8 cellular contexts compared by ENCODE assay signal in genomic region chr9:122912671-122912963, GRCh38. TPM values are rescaled to one million over a fixed set of nuclear protein-coding genes. Genes with fewer than 3 reads are reported as not detected.
DNase-seq lines count a peak whose midpoint lies in the region; ATAC-seq and TF ChIP-seq lines count a peak whose summit lies in the region.

No MANE protein-coding gene starts in this region.

- no peak for DNase-seq in MM.1S
- no peak for DNase-seq in nephron progenitor cell
- no peak for DNase-seq in NCI-H1694 (lab: John Stamatoyannopoulos, UW)
- DNase-seq in AML-193 (lab: John Stamatoyannopoulos, UW), result no peak
- DNase-seq in NCI-H2081 (lab: John Stamatoyannopoulos, UW), result no peak

- peak overlapping the region; percentile 74 to 90 (median 81) for H3K27ac ChIP-seq in BLaER1 treated with 17β-estradiol and CSF1 and Interleukin-3, amounts not matched to agents 10 nM and 100 nM
- H3K27ac ChIP-seq in MM.1S (ENCODE audit: low read length), result peak overlapping the region; percentile 87
- H3K27ac ChIP-seq in ectodermal cell (ENCODE audit: insufficient read depth, low read depth, low read length, poor library complexity, severe bottlenecking), result peak overlapping the region; percentile 86

- H3K4me1 ChIP-seq in BLaER1 treated with 17β-estradiol and CSF1 and Interleukin-3, amounts not matched to agents 10 nM and 100 nM, result peaks cover 6 to 21% (median 12%) of the 10 kb centered on the region in 10 experiments; a peak in 19 of 20 replicates
- H3K4me1 ChIP-seq in MM.1S (ENCODE audit: low read length), result peaks cover 9% of the 10 kb centered on the region
- peaks cover 4% of the 10 kb centered on the region for H3K4me1 ChIP-seq in ectodermal cell (ENCODE audit: control insufficient read depth, insufficient read depth, low read length)

- peaks cover 0 to 20% (median 7%) of the 10 kb centered on the region in 11 experiments; a peak in 12 of 22 replicates for H3K9me3 ChIP-seq in BLaER1 treated with 17β-estradiol and CSF1 and Interleukin-3, amounts not matched to agents 10 nM and 100 nM (replicated peaks in 1 of 11)
- no peaks in the 10 kb centered on the region for H3K9me3 ChIP-seq in MM.1S (replicated peaks; ENCODE audit: insufficient read depth, low read length)
- no peaks in the 10 kb centered on the region for H3K9me3 ChIP-seq in ectodermal cell (ENCODE audit: control insufficient read depth, low read length)

- peak overlapping the region; percentile 98 for H3K4me3 Mint-ChIP-seq in nephron progenitor cell

- no peak for ATAC-seq in HG03565 (IDR thresholded peaks at IDR 0.05; ENCODE audit: unreplicated experiment)

- H3K27me3 ChIP-seq in BLaER1 treated with 17β-estradiol and CSF1 and Interleukin-3, amounts not matched to agents 10 nM and 100 nM, result peaks cover 0 to 16% (median 8%) of the 10 kb centered on the region in 11 experiments; a peak in 8 of 22 replicates
- H3K27me3 ChIP-seq in MM.1S (replicated peaks; ENCODE audit: insufficient read depth, low read length), result no peaks in the 10 kb centered on the region
- H3K27me3 ChIP-seq in ectodermal cell (ENCODE audit: control insufficient read depth, insufficient read depth, low read length, poor library complexity, severe bottlenecking), result no peaks in the 10 kb centered on the region

- no peaks in the 10 kb centered on the region for H3K9me3 Mint-ChIP-seq in nephron progenitor cell

- H3K4me1 Mint-ChIP-seq in nephron progenitor cell, result peaks cover 22% of the 10 kb centered on the region

- peak overlapping the region; percentile 76 to 87 (median 81) for H3K9ac ChIP-seq in BLaER1 treated with 17β-estradiol and CSF1 and Interleukin-3, amounts not matched to agents 10 nM and 100 nM
- H3K9ac ChIP-seq in MM.1S (ENCODE audit: low read length), result peak overlapping the region; percentile 67

- H3K27ac Mint-ChIP-seq in nephron progenitor cell, result peak overlapping the region; percentile 96

- peak overlapping the region; percentile 70 to 93 (median 82) for H3K4me2 ChIP-seq in BLaER1 treated with 17β-estradiol and CSF1 and Interleukin-3, amounts not matched to agents 10 nM and 100 nM
- H3K4me2 ChIP-seq in MM.1S (ENCODE audit: low read depth, low read length), result peak overlapping the region; percentile 62

- peaks cover 39% of the 10 kb centered on the region for H3K79me2 ChIP-seq in MM.1S (ENCODE audit: low read length)

- H3K36me3 ChIP-seq in BLaER1 treated with 17β-estradiol and CSF1 and Interleukin-3, amounts not matched to agents 10 nM and 100 nM, result peaks cover 11 to 41% (median 21%) of the 10 kb centered on the region in 11 experiments
- no peaks in the 10 kb centered on the region for H3K36me3 ChIP-seq in MM.1S (replicated peaks; ENCODE audit: insufficient read depth, low read length)
- peaks cover 7% of the 10 kb centered on the region for H3K36me3 ChIP-seq in ectodermal cell (ENCODE audit: control insufficient read depth, insufficient read depth, low read length)

- H4K20me1 ChIP-seq in BLaER1 treated with 17β-estradiol and CSF1 and Interleukin-3, amounts not matched to agents 10 nM and 100 nM, result no peaks in the 10 kb centered on the region
- no peaks in the 10 kb centered on the region for H4K20me1 ChIP-seq in MM.1S (ENCODE audit: insufficient read depth, low read length)

- H3F3A ChIP-seq in MM.1S (ENCODE audit: insufficient read depth, low read length), result peaks cover 22% of the 10 kb centered on the region

- H3K4me3 ChIP-seq in BLaER1 treated with 17β-estradiol and CSF1 and Interleukin-3, amounts not matched to agents 10 nM and 100 nM, result peak overlapping the region; percentile 65 to 84 (median 74)
- H3K4me3 ChIP-seq in MM.1S (ENCODE audit: low read length) (peak overlapping the region; percentile 72), ectodermal cell (ENCODE audit: insufficient read depth, low read depth, low read length) (peak overlapping the region; percentile 70)

- H2AFZ ChIP-seq in MM.1S (ENCODE audit: low read length), result peak overlapping the region; percentile 37

- no peaks in the 10 kb centered on the region for H3K27me3 Mint-ChIP-seq in nephron progenitor cell (ENCODE audit: low read depth, poor library complexity)

- H3K9me2 ChIP-seq in MM.1S (replicated peaks; ENCODE audit: insufficient read depth, low read length), result no peaks in the 10 kb centered on the region

- 10% methylated on average over 9 of the region's 9 CpGs for WGBS in ectodermal cell, 2 experiments

- H3K36me3 Mint-ChIP-seq in nephron progenitor cell (ENCODE audit: low read depth), result peaks cover 24% of the 10 kb centered on the region

- TF ChIP-seq CTCF in MM.1S (IDR thresholded peaks at IDR 0.05; ENCODE audit: low read length) (no peak), nephron progenitor cell (IDR thresholded peaks at IDR 0.05) (no peak)

RNA-seq across cellular contexts. Expression of gene ZBTB6, which starts 0.5 kb away (rescaled TPM):
- polyA plus RNA-seq in ectodermal cell (2013, experiment 1 of 4), result 13.7 TPM
- polyA plus RNA-seq in ectodermal cell (2013, experiment 2 of 4), result 15.6 TPM
- polyA plus RNA-seq in ectodermal cell (2013, experiment 3 of 4), result 13.6 TPM
- polyA plus RNA-seq in ectodermal cell (2013, experiment 4 of 4), result 13.3 TPM

RNA-seq across cellular contexts. Expression of gene RC3H2, which starts 7.5 kb away (rescaled TPM):
- polyA plus RNA-seq in ectodermal cell (2013, experiment 1 of 4), result 27.9 TPM
- 36.4 TPM for polyA plus RNA-seq in ectodermal cell (2013, experiment 2 of 4)
- polyA plus RNA-seq in ectodermal cell (2013, experiment 3 of 4), result 29.3 TPM
- 30.2 TPM for polyA plus RNA-seq in ectodermal cell (2013, experiment 4 of 4)

RNA-seq across cellular contexts. Expression of gene ZBTB26, which starts 18.7 kb away (rescaled TPM):
- polyA plus RNA-seq in ectodermal cell (2013, experiment 1 of 4), result 16.0 TPM
- polyA plus RNA-seq in ectodermal cell (2013, experiment 2 of 4), result 16.6 TPM
- polyA plus RNA-seq in ectodermal cell (2013, experiment 3 of 4), result 13.3 TPM
- 14.8 TPM for polyA plus RNA-seq in ectodermal cell (2013, experiment 4 of 4)

RNA-seq across cellular contexts. Expression of gene RABGAP1, which starts 28.2 kb away (rescaled TPM):
- 42.0 TPM for polyA plus RNA-seq in ectodermal cell (2013, experiment 1 of 4)
- 47.0 TPM for polyA plus RNA-seq in ectodermal cell (2013, experiment 2 of 4)
- 32.4 TPM for polyA plus RNA-seq in ectodermal cell (2013, experiment 3 of 4)
- 36.7 TPM for polyA plus RNA-seq in ectodermal cell (2013, experiment 4 of 4)
